In the genomic region with DNA sequence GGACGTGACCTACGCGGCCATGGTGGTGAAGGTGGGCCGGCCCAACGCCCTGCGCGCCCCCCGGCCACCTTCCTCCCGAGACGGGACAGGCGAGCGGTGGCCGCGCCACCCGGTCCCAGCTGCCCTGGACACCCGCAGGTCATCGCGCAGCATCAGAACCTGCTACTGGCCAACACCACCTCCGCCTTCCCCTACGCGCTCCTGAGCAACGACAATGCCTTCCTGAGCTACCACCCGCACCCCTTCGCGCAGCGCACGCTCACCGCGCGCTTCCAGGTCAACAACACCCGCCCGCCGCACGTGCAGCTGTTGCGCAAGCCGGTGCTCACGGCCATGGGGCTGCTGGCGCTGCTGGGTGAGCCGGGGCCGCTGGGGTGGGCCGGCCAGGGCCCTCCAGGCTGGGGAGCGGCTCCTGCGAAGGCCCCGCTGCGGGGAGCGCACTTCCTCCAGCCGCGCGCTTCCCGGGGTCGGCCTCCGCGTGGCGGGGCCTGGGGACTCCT, we compare ENCODE assay signal across 1 cellular context.
TF ChIP-seq lines count a peak whose summit lies in the region.

No MANE protein-coding gene starts in this region.

TF ChIP-seq in WTC11, 78 proteins besides CTCF, POLR2A, EP300 and RAD21 (continued from another document):
- TF ChIP-seq, protein P1, sequence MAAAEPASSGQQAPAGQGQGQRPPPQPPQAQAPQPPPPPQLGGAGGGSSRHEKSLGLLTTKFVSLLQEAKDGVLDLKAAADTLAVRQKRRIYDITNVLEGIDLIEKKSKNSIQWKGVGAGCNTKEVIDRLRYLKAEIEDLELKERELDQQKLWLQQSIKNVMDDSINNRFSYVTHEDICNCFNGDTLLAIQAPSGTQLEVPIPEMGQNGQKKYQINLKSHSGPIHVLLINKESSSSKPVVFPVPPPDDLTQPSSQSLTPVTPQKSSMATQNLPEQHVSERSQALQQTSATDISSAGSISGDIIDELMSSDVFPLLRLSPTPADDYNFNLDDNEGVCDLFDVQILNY (CRISPR knock-in tag; IDR thresholded peaks at IDR 0.05): 0 out of 2 replicates have a peak, but pooled peaks have one; percentile 29
- TF ChIP-seq MYBL2 (CRISPR knock-in tag; IDR thresholded peaks at IDR 0.05): peak; percentile 63; the same call in 1 of the 2 replicates
- TF ChIP-seq ERG (CRISPR knock-in tag; IDR thresholded peaks at IDR 0.05): no peak
- TF ChIP-seq NFATC4 (CRISPR knock-in tag; IDR thresholded peaks at IDR 0.05): no peak
- TF ChIP-seq CREM (CRISPR knock-in tag; IDR thresholded peaks at IDR 0.05): no peak
- TF ChIP-seq, protein P2, sequence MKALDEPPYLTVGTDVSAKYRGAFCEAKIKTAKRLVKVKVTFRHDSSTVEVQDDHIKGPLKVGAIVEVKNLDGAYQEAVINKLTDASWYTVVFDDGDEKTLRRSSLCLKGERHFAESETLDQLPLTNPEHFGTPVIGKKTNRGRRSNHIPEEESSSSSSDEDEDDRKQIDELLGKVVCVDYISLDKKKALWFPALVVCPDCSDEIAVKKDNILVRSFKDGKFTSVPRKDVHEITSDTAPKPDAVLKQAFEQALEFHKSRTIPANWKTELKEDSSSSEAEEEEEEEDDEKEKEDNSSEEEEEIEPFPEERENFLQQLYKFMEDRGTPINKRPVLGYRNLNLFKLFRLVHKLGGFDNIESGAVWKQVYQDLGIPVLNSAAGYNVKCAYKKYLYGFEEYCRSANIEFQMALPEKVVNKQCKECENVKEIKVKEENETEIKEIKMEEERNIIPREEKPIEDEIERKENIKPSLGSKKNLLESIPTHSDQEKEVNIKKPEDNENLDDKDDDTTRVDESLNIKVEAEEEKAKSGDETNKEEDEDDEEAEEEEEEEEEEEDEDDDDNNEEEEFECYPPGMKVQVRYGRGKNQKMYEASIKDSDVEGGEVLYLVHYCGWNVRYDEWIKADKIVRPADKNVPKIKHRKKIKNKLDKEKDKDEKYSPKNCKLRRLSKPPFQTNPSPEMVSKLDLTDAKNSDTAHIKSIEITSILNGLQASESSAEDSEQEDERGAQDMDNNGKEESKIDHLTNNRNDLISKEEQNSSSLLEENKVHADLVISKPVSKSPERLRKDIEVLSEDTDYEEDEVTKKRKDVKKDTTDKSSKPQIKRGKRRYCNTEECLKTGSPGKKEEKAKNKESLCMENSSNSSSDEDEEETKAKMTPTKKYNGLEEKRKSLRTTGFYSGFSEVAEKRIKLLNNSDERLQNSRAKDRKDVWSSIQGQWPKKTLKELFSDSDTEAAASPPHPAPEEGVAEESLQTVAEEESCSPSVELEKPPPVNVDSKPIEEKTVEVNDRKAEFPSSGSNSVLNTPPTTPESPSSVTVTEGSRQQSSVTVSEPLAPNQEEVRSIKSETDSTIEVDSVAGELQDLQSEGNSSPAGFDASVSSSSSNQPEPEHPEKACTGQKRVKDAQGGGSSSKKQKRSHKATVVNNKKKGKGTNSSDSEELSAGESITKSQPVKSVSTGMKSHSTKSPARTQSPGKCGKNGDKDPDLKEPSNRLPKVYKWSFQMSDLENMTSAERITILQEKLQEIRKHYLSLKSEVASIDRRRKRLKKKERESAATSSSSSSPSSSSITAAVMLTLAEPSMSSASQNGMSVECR (CRISPR knock-in tag; IDR thresholded peaks at IDR 0.05; ENCODE audit: borderline replicate concordance): peak; percentile 88
- no peak for TF ChIP-seq ZNF423 (CRISPR knock-in tag; IDR thresholded peaks at IDR 0.05)
- TF ChIP-seq FOXP4 (CRISPR knock-in tag; IDR thresholded peaks at IDR 0.05): peak; percentile 77; the same call in 1 of the 2 replicates
TF ChIP-seq in WTC11: peak in this region for 19.
